ENCODE assay signal across 8 cellular contexts in the genomic region with DNA sequence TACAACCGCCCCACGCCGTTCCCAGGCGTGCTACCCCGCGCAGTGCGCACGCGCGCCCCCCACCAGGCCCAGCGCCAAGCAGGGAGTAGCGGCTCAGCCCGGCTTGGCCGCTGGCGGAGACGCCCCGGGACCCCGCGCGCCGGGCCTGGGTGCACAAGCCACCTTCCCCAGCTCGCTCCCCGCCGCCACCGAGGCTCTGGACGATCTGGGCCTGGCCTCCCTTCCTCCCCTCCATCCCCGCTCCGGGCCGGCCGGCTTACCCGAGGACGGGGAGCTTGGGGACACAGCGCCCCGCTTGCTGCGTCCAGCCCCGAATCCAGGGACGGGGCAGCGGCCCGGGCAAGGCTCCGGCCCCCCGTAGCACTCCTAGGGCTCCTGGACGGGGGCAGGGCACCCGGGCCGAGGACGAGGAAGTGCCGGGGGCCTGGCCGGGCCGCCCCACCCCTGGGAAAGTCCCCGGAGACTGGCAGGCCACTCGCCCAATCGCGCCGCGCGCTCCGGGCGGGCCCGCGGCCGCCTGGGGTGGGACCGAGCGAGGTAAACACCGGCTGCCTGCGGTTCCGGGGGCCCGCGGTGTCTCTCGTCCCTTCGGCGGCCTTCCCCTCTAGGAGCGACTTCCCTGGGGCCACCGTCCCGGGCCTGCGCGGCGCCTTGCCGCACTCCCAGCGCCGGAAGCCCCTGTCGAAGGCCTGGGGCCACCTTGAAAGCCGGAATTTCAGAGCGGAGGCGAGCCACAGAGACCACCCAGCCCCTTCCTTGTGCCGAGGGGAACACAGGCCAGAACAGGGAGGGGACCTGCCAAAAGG. TPM values are rescaled to one million over a fixed set of nuclear protein-coding genes. Genes with fewer than 3 reads are reported as not detected.
A peak's percentile ranks its signal among the peaks of the same experiment; 100 is the strongest.
DNase-seq lines count a peak whose midpoint lies in the region; ATAC-seq and TF ChIP-seq lines count a peak whose summit lies in the region.

A gene with protein sequence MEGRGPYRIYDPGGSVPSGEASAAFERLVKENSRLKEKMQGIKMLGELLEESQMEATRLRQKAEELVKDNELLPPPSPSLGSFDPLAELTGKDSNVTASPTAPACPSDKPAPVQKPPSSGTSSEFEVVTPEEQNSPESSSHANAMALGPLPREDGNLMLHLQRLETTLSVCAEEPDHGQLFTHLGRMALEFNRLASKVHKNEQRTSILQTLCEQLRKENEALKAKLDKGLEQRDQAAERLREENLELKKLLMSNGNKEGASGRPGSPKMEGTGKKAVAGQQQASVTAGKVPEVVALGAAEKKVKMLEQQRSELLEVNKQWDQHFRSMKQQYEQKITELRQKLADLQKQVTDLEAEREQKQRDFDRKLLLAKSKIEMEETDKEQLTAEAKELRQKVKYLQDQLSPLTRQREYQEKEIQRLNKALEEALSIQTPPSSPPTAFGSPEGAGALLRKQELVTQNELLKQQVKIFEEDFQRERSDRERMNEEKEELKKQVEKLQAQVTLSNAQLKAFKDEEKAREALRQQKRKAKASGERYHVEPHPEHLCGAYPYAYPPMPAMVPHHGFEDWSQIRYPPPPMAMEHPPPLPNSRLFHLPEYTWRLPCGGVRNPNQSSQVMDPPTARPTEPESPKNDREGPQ (minus strand): TSS at position 415 of the 806 bp plus-strand sequence. CDS start 15,939 bp downstream, outside the sequence.

- H3K4me1 Mint-ChIP-seq in T-helper 2 cell treated with Interferon-gamma antibody and Interleukin-4, amounts not matched to agents 5 μg/mL and 100 μg/mL, for 36 hours (ENCODE audit: low read depth) = peaks cover 72% of the 10 kb centered on the region

- no peaks in the 10 kb centered on the region for H3K27me3 ChIP-seq in right cardiac atrium (ENCODE audit: control insufficient read depth, insufficient read depth)
- H3K27me3 ChIP-seq in rectal smooth muscle tissue (ENCODE audit: control insufficient read depth, insufficient read depth, low read length) = no peaks in the 10 kb centered on the region
- no peaks in the 10 kb centered on the region for H3K27me3 ChIP-seq in vagina

- peak within 1 kb of the TSS; percentile 86 for H3K27ac Mint-ChIP-seq in T-helper 2 cell treated with Interferon-gamma antibody and Interleukin-4, amounts not matched to agents 5 μg/mL and 100 μg/mL, for 36 hours

- under 1% methylated on average over 84 of the region's 84 CpGs for WGBS in right cardiac atrium

- no peaks in the 10 kb centered on the region for H3K27me3 Mint-ChIP-seq in T-helper 2 cell treated with Interferon-gamma antibody and Interleukin-4, amounts not matched to agents 5 μg/mL and 100 μg/mL, for 36 hours (ENCODE audit: low read depth)

- DNase-seq in NCI-H1694 (lab: John Stamatoyannopoulos, UW) (peak; percentile 27), anterior cingulate cortex (lab: John Stamatoyannopoulos, UW) (peak; percentile 8 to 92 (median 84)), right cardiac atrium (peak; percentile 93 to 99 (median 97)), vagina (ENCODE audit: extremely low spot score in 2 of 2) (no peak)
- peak; percentile 97 for DNase-seq in T-helper 2 cell treated with Interferon-gamma antibody and Interleukin-4, amounts not matched to agents 5 μg/mL and 100 μg/mL, for 36 hours (ENCODE audit: low spot score)

- H3K9me3 ChIP-seq in right cardiac atrium (ENCODE audit: control insufficient read depth, low read length) (no peaks in the 10 kb centered on the region), vagina (no peaks in the 10 kb centered on the region)

- H3K9ac ChIP-seq in rectal smooth muscle tissue (ENCODE audit: low read length) = peak within 1 kb of the TSS; percentile 99

- peak in 1 of 2 donors; percentile 71 for TF ChIP-seq POLR2A in vagina (IDR thresholded peaks at IDR 0.05)

- no peaks in the 10 kb centered on the region for H3K9me3 Mint-ChIP-seq in T-helper 2 cell treated with Interferon-gamma antibody and Interleukin-4, amounts not matched to agents 5 μg/mL and 100 μg/mL, for 36 hours

- H3K27ac ChIP-seq in right cardiac atrium (ENCODE audit: low read length) (peak within 1 kb of the TSS; percentile 97), rectal smooth muscle tissue (ENCODE audit: low read depth, low read length) (peak within 1 kb of the TSS; percentile 99), vagina (peak within 1 kb of the TSS; percentile 99)

- peaks cover 24% of the 10 kb centered on the region for H3K4me1 ChIP-seq in right cardiac atrium (ENCODE audit: control insufficient read depth, insufficient read depth, low read length)
- H3K4me1 ChIP-seq in rectal smooth muscle tissue (ENCODE audit: control insufficient read depth, insufficient read depth, low read length) = peaks cover 14% of the 10 kb centered on the region
- H3K4me1 ChIP-seq in vagina = peaks cover 86% of the 10 kb centered on the region

- intact Hi-C loops in right cardiac atrium (cut with DNase I) (no loop called here), vagina (cut with DNase I) (no loop called here)

- H3K4me3 ChIP-seq in right cardiac atrium (ENCODE audit: low read length) (peak within 1 kb of the TSS; percentile 62), rectal smooth muscle tissue (ENCODE audit: low read length) (peak within 1 kb of the TSS; percentile 93), vagina (peak within 1 kb of the TSS; percentile 74 to 95)

- ATAC-seq in GM18502 (IDR thresholded peaks at IDR 0.05; ENCODE audit: poor library complexity, unreplicated experiment) (peak; percentile 76), HG02840 (IDR thresholded peaks at IDR 0.05; ENCODE audit: low FRiP score, unreplicated experiment) (peak; percentile 69), right cardiac atrium (peak; percentile 97 to 98)

- peaks cover 46% of the 10 kb centered on the region for H3K36me3 Mint-ChIP-seq in T-helper 2 cell treated with Interferon-gamma antibody and Interleukin-4, amounts not matched to agents 5 μg/mL and 100 μg/mL, for 36 hours (ENCODE audit: low read depth)

- H3K36me3 ChIP-seq in rectal smooth muscle tissue (ENCODE audit: control insufficient read depth, insufficient read depth, low read length) (no peaks in the 10 kb centered on the region), vagina (no peaks in the 10 kb centered on the region)

- peak within 1 kb of the TSS; percentile 89 for H3K4me3 Mint-ChIP-seq in T-helper 2 cell treated with Interferon-gamma antibody and Interleukin-4, amounts not matched to agents 5 μg/mL and 100 μg/mL, for 36 hours

- no peak for TF ChIP-seq CTCF in vagina (IDR thresholded peaks at IDR 0.05)

RNA-seq across cellular contexts. Expression of the gene that starts here (rescaled TPM):
- total RNA-seq in right cardiac atrium (10 to 100 TPM; 77.0 to 98.2 (median 86.1) TPM), vagina (92.6 TPM)
- 71.5 TPM for polyA plus RNA-seq in right cardiac atrium

Comparison
In these comparisons a context has a peak if more than half of its experiments do, and no peak if none do; other contexts are left out.
1. DNase-seq: peak in NCI-H1694 (single experiment), T-helper 2 cell treated with Interferon-gamma antibody and Interleukin-4, amounts not matched to agents 5 μg/mL and 100 μg/mL, for 36 hours (single experiment), anterior cingulate cortex (58 of 58) and right cardiac atrium (3 of 3); none in vagina (0 of 2).
2. Peak in every context shown above with its lines, with median percentiles within 50 percentile points of each other: ATAC-seq, H3K27ac ChIP-seq and H3K4me3 ChIP-seq.